Comparison of ENCODE assay signal across 22 cellular contexts in genomic region chr1:241964550-241965241, GRCh38. TPM values are rescaled to one million over a fixed set of nuclear protein-coding genes. Genes with fewer than 3 reads are reported as not detected.
DNase-seq lines count a peak whose midpoint lies in the region; ATAC-seq, FAIRE-seq and TF ChIP-seq lines count a peak whose summit lies in the region.
"Had no signal": no experiment of that assay in that cellular context is flagged by ENCODE, and none has a peak within 500 bp of the region (broad histone marks: within the 10 kb centered on the region; RNA-seq: fewer than 3 reads in every experiment).

No MANE protein-coding gene starts in this region.

- no peaks in the 10 kb centered on the region for H3K9me3 ChIP-seq in endothelial cell of umbilical vein (replicated peaks; ENCODE audit: control insufficient read depth, insufficient read depth, low read length)
- H3K9me3 ChIP-seq: A549, colonic mucosa, esophagus squamous epithelium had no signal

- DNase-seq in Right ventricle myocardium inferior (ENCODE audit: missing footprints): no peak
- no peak for DNase-seq in cardiac septum (ENCODE audit: low spot score)
- DNase-seq in endothelial cell of umbilical vein (ENCODE audit: low read depth, low spot score): peak; percentile 27
- no peak for DNase-seq in left lobe of liver (ENCODE audit: low spot score)
- no peak for DNase-seq in activated naive CD4-positive, alpha-beta T cell treated with anti-CD3 and anti-CD28 coated beads, Interleukin-2, amount 50 U/mL, for 72 hours (ENCODE audit: low spot score in 2 of 2)
- DNase-seq: activated CD4-positive, alpha-beta T cell treated with anti-CD3 and anti-CD28 coated beads for 1 hour; activated gamma-delta T cell treated with Interleukin-2 at 50 U/mL for 16 hours; colonic mucosa; esophagus squamous epithelium; HFFc6; left colon; NCI-H1105 treated with DMSO at 0.1 percent for 48 hours; NCI-H748 treated with DMSO at 0.1 percent for 48 hours; stimulated activated naive CD8-positive, alpha-beta T cell treated with anti-CD3 and anti-CD28 coated beads, Interleukin-15, amount 100 ng/mL, for 72 hours had no signal

- H3K27me3 ChIP-seq in endothelial cell of umbilical vein (ENCODE audit: control insufficient read depth in 2 of 2, insufficient read depth in 2 of 2, low read length in 2 of 2): no peaks in the 10 kb centered on the region
- H3K27me3 ChIP-seq: colonic mucosa, esophagus squamous epithelium had no signal

- H3K4me2 ChIP-seq in endothelial cell of umbilical vein (ENCODE audit: insufficient read depth, low read length): no peak overlapping the region
- H3K4me2 ChIP-seq: A549 had no signal

- H3K4me3 ChIP-seq in endothelial cell of umbilical vein (replicated peaks in 1 of 3; ENCODE audit: insufficient read depth in 1 of 3, low read depth in 1 of 3, low read length in 3 of 3): no peak overlapping the region
- H3K4me3 ChIP-seq: A549, colonic mucosa, esophagus squamous epithelium had no signal

- H3K9me1 ChIP-seq in endothelial cell of umbilical vein (replicated peaks; ENCODE audit: control insufficient read depth, extremely low read depth, insufficient read depth, low read length): no peaks in the 10 kb centered on the region

- no peaks in the 10 kb centered on the region for H3K36me3 Mint-ChIP-seq in activated naive CD4-positive, alpha-beta T cell treated with anti-CD3 and anti-CD28 coated beads, Interleukin-2, amount 50 U/mL, for 72 hours

- POLR2A ChIA-PET in endothelial cell of umbilical vein (lab: Charles Lee): no interaction called here

- peak overlapping the region; percentile 29 for H2AFZ ChIP-seq in endothelial cell of umbilical vein (ENCODE audit: low read depth, low read length)

- no TSS peak for BruUV-seq in endothelial cell of umbilical vein (replicated peaks; lab: Mats Ljungman, UMichigan)

- dilution Hi-C loops in endothelial cell of umbilical vein (cut with MboI; ENCODE audit: extremely low pct_ligation_motif_present, low sequenced_read_pairs): no loop called here

- TF ChIP-seq CTCF in endothelial cell of umbilical vein (IDR thresholded peaks at IDR 0.05; ENCODE audit: extremely low read depth in 1 of 2, insufficient read depth in 1 of 2, low read depth in 1 of 2, low read length in 2 of 2): no peak

- H3K9me3 Mint-ChIP-seq in activated naive CD4-positive, alpha-beta T cell treated with anti-CD3 and anti-CD28 coated beads, Interleukin-2, amount 50 U/mL, for 72 hours: no peaks in the 10 kb centered on the region
- H3K9me3 Mint-ChIP-seq: HFFc6; stimulated activated naive CD8-positive, alpha-beta T cell treated with anti-CD3 and anti-CD28 coated beads, Interleukin-15, amount 100 ng/mL, for 72 hours; T-helper 1 cell treated with Interleukin-12 subunit alpha and Interleukin-12 subunit beta and Interleukin-4 antibody, amounts not matched to agents 30 μg/mL and 1 μg/mL, for 36 hours had no signal

- CTCF ChIA-PET in endothelial cell of umbilical vein (lab: Charles Lee): no interaction called here

- no peaks in the 10 kb centered on the region for H3K4me1 ChIP-seq in endothelial cell of umbilical vein (ENCODE audit: control insufficient read depth, extremely low read depth, insufficient read depth, low read length)
- H3K4me1 ChIP-seq: A549, colonic mucosa, esophagus squamous epithelium had no signal

- no peak overlapping the region for H3K27ac Mint-ChIP-seq in activated naive CD4-positive, alpha-beta T cell treated with anti-CD3 and anti-CD28 coated beads, Interleukin-2, amount 50 U/mL, for 72 hours
- H3K27ac Mint-ChIP-seq: HFFc6; progenitor cell of endocrine pancreas; stimulated activated naive CD8-positive, alpha-beta T cell treated with anti-CD3 and anti-CD28 coated beads, Interleukin-15, amount 100 ng/mL, for 72 hours; T-helper 1 cell treated with Interleukin-12 subunit alpha and Interleukin-12 subunit beta and Interleukin-4 antibody, amounts not matched to agents 30 μg/mL and 1 μg/mL, for 36 hours had no signal

- no peak overlapping the region for H3K9ac ChIP-seq in endothelial cell of umbilical vein (replicated peaks; ENCODE audit: extremely low read depth, insufficient read depth, low read length)

- ATAC-seq in Right ventricle myocardium inferior (peak; percentile 42), left lobe of liver (peak; percentile 36), GM19351 (IDR thresholded peaks at IDR 0.05; ENCODE audit: unreplicated experiment) (no peak), HG02763 (IDR thresholded peaks at IDR 0.05; ENCODE audit: unreplicated experiment) (no peak), GM18873 (IDR thresholded peaks at IDR 0.05; ENCODE audit: low FRiP score, unreplicated experiment) (no peak)
- ATAC-seq in activated naive CD4-positive, alpha-beta T cell treated with anti-CD3 and anti-CD28 coated beads, Interleukin-2, amount 50 U/mL, for 72 hours: no peak
- ATAC-seq: A549; left colon; stimulated activated naive CD8-positive, alpha-beta T cell treated with anti-CD3 and anti-CD28 coated beads, Interleukin-15, amount 100 ng/mL, for 72 hours had no signal

- H3K79me2 ChIP-seq in endothelial cell of umbilical vein (ENCODE audit: control insufficient read depth, insufficient read depth, low read length): no peaks in the 10 kb centered on the region

- FAIRE-seq in endothelial cell of umbilical vein (lab: Jason Lieb, UNC): peak; percentile 59
- FAIRE-seq: A549 had no signal

- H3K27ac ChIP-seq in endothelial cell of umbilical vein (ENCODE audit: insufficient read depth, low read depth, low read length): peak overlapping the region; percentile 60
- H3K27ac ChIP-seq: A549, C4-2B, colonic mucosa, esophagus squamous epithelium had no signal

- no peak for TF ChIP-seq POLR2A in endothelial cell of umbilical vein (IDR thresholded peaks at IDR 0.05; ENCODE audit: low read depth, low read length)

- H4K20me1 ChIP-seq in endothelial cell of umbilical vein (replicated peaks; ENCODE audit: control insufficient read depth, extremely low read depth, insufficient read depth, low read length): no peaks in the 10 kb centered on the region

- no peaks in the 10 kb centered on the region for H3K36me3 ChIP-seq in endothelial cell of umbilical vein (ENCODE audit: control insufficient read depth in 2 of 2, extremely low read depth in 1 of 2, insufficient read depth in 2 of 2, low read length in 2 of 2)
- H3K36me3 ChIP-seq: colonic mucosa, esophagus squamous epithelium had no signal

- intact Hi-C loops in Right ventricle myocardium inferior (cut with DNase I) (no loop called here), cardiac septum (cut with DNase I) (no loop called here), endothelial cell of umbilical vein (cut with micrococcal nuclease) (no loop called here)

TF ChIP-seq in endothelial cell of umbilical vein, 7 proteins besides CTCF, POLR2A, EP300 and RAD21:
- TF ChIP-seq MAX (IDR thresholded peaks at IDR 0.05; ENCODE audit: insufficient read depth, insufficient read length): no peak
- no peak for TF ChIP-seq EZH2 (IDR thresholded peaks at IDR 0.05; ENCODE audit: borderline replicate concordance, low read depth, low read length, severe bottlenecking)
- no peak for TF ChIP-seq GATA2 (IDR thresholded peaks at IDR 0.05; ENCODE audit: insufficient read depth, insufficient read length, low read depth, low read length)
- no peak for TF ChIP-seq MYC (IDR thresholded peaks at IDR 0.05; ENCODE audit: low read depth, low read length)

RNA-seq across cellular contexts. Expression of gene BECN2, which starts 7.1 kb away (rescaled TPM):
- total RNA-seq in Right ventricle myocardium inferior (not detected), cardiac septum (not detected), endothelial cell of umbilical vein (not detected in 2 replicates), left lobe of liver (not detected)
- polyA plus RNA-seq in endothelial cell of umbilical vein: not detected in 2 replicates
- polyA plus RNA-seq in endothelial cell of umbilical vein (2011; cell fraction: cytosol; rRNA removed): not detected in 2 replicates
- not detected in 2 replicates for polyA plus RNA-seq in endothelial cell of umbilical vein (2011; cell fraction: nucleus; rRNA removed)
- not detected in 2 replicates for polyA plus RNA-seq in endothelial cell of umbilical vein (2012)
- not detected in 2 replicates for polyA minus RNA-seq in endothelial cell of umbilical vein
- polyA minus RNA-seq in endothelial cell of umbilical vein (2011; cell fraction: cytosol; rRNA and poly(A)+ RNA removed): not detected
- not detected in 2 replicates for polyA minus RNA-seq in endothelial cell of umbilical vein (2011; cell fraction: nucleus; rRNA and poly(A)+ RNA removed)
- total RNA-seq in activated naive CD4-positive, alpha-beta T cell treated with anti-CD3 and anti-CD28 coated beads, Interleukin-2, amount 50 U/mL, for 72 hours: not detected
- total RNA-seq: colonic mucosa, esophagus squamous epithelium, HFFc6, left colon, progenitor cell of endocrine pancreas, urinary bladder had no signal
- polyA plus RNA-seq: A549, urinary bladder had no signal

RNA-seq across cellular contexts. Expression of gene MAP1LC3C, which starts 34.2 kb away (rescaled TPM):
- total RNA-seq in Right ventricle myocardium inferior: 0.19 TPM
- total RNA-seq in cardiac septum: 0.32 TPM
- total RNA-seq in endothelial cell of umbilical vein: not detected in 2 replicates
- not detected in 2 replicates for polyA plus RNA-seq in endothelial cell of umbilical vein
- polyA plus RNA-seq in endothelial cell of umbilical vein (2011; cell fraction: cytosol; rRNA removed): not detected in 2 replicates
- not detected in 2 replicates for polyA plus RNA-seq in endothelial cell of umbilical vein (2011; cell fraction: nucleus; rRNA removed)
- not detected in 2 replicates for polyA plus RNA-seq in endothelial cell of umbilical vein (2012)
- not detected in 2 replicates for polyA minus RNA-seq in endothelial cell of umbilical vein
- polyA minus RNA-seq in endothelial cell of umbilical vein (2011; cell fraction: cytosol; rRNA and poly(A)+ RNA removed): not detected
- polyA minus RNA-seq in endothelial cell of umbilical vein (2011; cell fraction: nucleus; rRNA and poly(A)+ RNA removed): not detected in 2 replicates
- total RNA-seq in left lobe of liver: not detected
- not detected for total RNA-seq in activated naive CD4-positive, alpha-beta T cell treated with anti-CD3 and anti-CD28 coated beads, Interleukin-2, amount 50 U/mL, for 72 hours
- total RNA-seq: colonic mucosa, HFFc6, progenitor cell of endocrine pancreas had no signal

Comparison
In these comparisons a context has a peak if more than half of its experiments do, and no peak if none do; other contexts are left out.
1. ATAC-seq: peak in Right ventricle myocardium inferior (single experiment) and left lobe of liver (single experiment); none in activated naive CD4-positive, alpha-beta T cell treated with anti-CD3 and anti-CD28 coated beads, Interleukin-2, amount 50 U/mL, for 72 hours (0 of 2), GM19351 (single experiment), HG02763 (single experiment) and GM18873 (single experiment).